In genomic region chr11:15072551-15073143, GRCh38 we compare ENCODE assay signal across 25 cellular contexts. TPM values are rescaled to one million over a fixed set of nuclear protein-coding genes. Genes with fewer than 3 reads are reported as not detected.
DNase-seq lines count a peak whose midpoint lies in the region; ATAC-seq, FAIRE-seq and TF ChIP-seq lines count a peak whose summit lies in the region.
"Had no signal": no experiment of that assay in that cellular context is flagged by ENCODE, and none has a peak within 500 bp of the region (broad histone marks: within the 10 kb centered on the region; RNA-seq: fewer than 3 reads in every experiment).

No MANE protein-coding gene starts in this region.

- H2BK20ac ChIP-seq in H9 (ENCODE audit: low read depth, low read length, poor library complexity, severe bottlenecking) (no peak overlapping the region), H1 (ENCODE audit: low read length) (no peak overlapping the region)

- H3K14ac ChIP-seq in H9 (ENCODE audit: insufficient read depth, low read length): no peak overlapping the region
- no peak overlapping the region for H3K14ac ChIP-seq in H1 (ENCODE audit: insufficient read length)
- no peak overlapping the region for H3K14ac ChIP-seq in trophoblast cell (ENCODE audit: low read length)

- H3K4me3 ChIP-seq in H1 (ENCODE audit: extremely low read depth in 1 of 4, insufficient read depth in 2 of 4, low read depth in 3 of 4, low read length in 4 of 4) (peak overlapping the region in 1 of 4 experiments; percentile 59; a peak in 2 of 8 replicates), trophoblast cell (ENCODE audit: low read depth, low read length) (no peak overlapping the region)
- H3K4me3 ChIP-seq: K562, MG63 had no signal

- H3K56ac ChIP-seq in H9 (ENCODE audit: insufficient read length, low read depth, low read length) (no peak overlapping the region), H1 (replicated peaks; ENCODE audit: insufficient read length, low read depth, low read length) (no peak overlapping the region)

- TF ChIP-seq POLR2A in H1 (IDR thresholded peaks at IDR 0.05; ENCODE audit: control extremely low read depth in 1 of 2, low read depth in 2 of 2, low read length in 2 of 2): no peak

- H3K36me3 ChIP-seq in H1 (ENCODE audit: control insufficient read depth in 2 of 4, insufficient read depth in 4 of 4, low read length in 3 of 4) (no peaks in the 10 kb centered on the region), trophoblast cell (ENCODE audit: control insufficient read depth in 1 of 2, insufficient read depth in 2 of 2, low read length in 2 of 2) (no peaks in the 10 kb centered on the region)
- H3K36me3 ChIP-seq: heart right ventricle, MG63, Peyer's patch, stomach, tibial nerve had no signal

- H2AK5ac ChIP-seq in H9 (ENCODE audit: insufficient read length, low read length) (no peak overlapping the region), H1 (ENCODE audit: low read depth, low read length) (no peak overlapping the region), trophoblast cell (ENCODE audit: low read length) (no peak overlapping the region)

- no peak overlapping the region for H3K18ac ChIP-seq in H9 (ENCODE audit: insufficient read length, low read depth, low read length)
- no peak overlapping the region for H3K18ac ChIP-seq in H1 (ENCODE audit: extremely low read depth, low read length)
- H3K18ac ChIP-seq in trophoblast cell (ENCODE audit: low read length): no peak overlapping the region

- H2BK12ac ChIP-seq in H9 (ENCODE audit: insufficient read length, low read depth, low read length) (no peak overlapping the region), H1 (ENCODE audit: low read depth, low read length) (no peak overlapping the region), trophoblast cell (ENCODE audit: low read length) (no peak overlapping the region)

- TF ChIP-seq EP300 in H1 (IDR thresholded peaks at IDR 0.05; ENCODE audit: borderline replicate concordance in 1 of 2, low read depth in 2 of 2, low read length in 2 of 2): no peak

- no peaks in the 10 kb centered on the region for H3K4me1 ChIP-seq in H9 (ENCODE audit: insufficient read depth, low read length)
- peaks cover 0 to 4% (median 2%) of the 10 kb centered on the region in 4 experiments; a peak in 3 of 7 replicates for H3K4me1 ChIP-seq in H1 (replicated peaks in 1 of 4; ENCODE audit: control insufficient read depth in 3 of 4, insufficient read depth in 4 of 4, low read length in 3 of 4)
- H3K4me1 ChIP-seq in trophoblast cell (ENCODE audit: control insufficient read depth in 1 of 2, insufficient read depth in 2 of 2, low read length in 2 of 2): peaks cover 3 to 9% of the 10 kb centered on the region in 2 experiments

- WGBS in H9 (ENCODE audit: extremely low coverage, insufficient read length, low lambda C conversion rate): no CpG with 5 or more reads among the region's 23 CpGs
- 90% methylated on average over 20 of the region's 23 CpGs; no CpG with 5 or more reads in 1 of the 2 experiments for WGBS in H1 (ENCODE audit: extremely low coverage in 1 of 2, insufficient coverage in 1 of 2, insufficient read length in 1 of 2, insufficient replicate concordance in 2 of 2, low coverage in 1 of 2, low lambda C conversion rate in 2 of 2, missing lambda C conversion rate in 1 of 2), 2 experiments
- no CpG with 5 or more reads among the region's 23 CpGs for WGBS in trophoblast cell (ENCODE audit: extremely low coverage, insufficient coverage, insufficient read length)

- H3K4ac ChIP-seq in H9 (ENCODE audit: low read depth, low read length) (no peak overlapping the region), H1 (replicated peaks; ENCODE audit: insufficient read length, low read depth, low read length) (no peak overlapping the region), trophoblast cell (ENCODE audit: low read depth, low read length) (no peak overlapping the region)

- H3K36me3 Mint-ChIP-seq in activated naive CD4-positive, alpha-beta T cell treated with anti-CD3 and anti-CD28 coated beads, Interleukin-2, amount 50 U/mL, for 24 hours: peaks cover 5% of the 10 kb centered on the region
- peaks cover 8 to 29% (median 10%) of the 10 kb centered on the region in 3 experiments for H3K36me3 Mint-ChIP-seq in H9 (ENCODE audit: insufficient read depth in 1 of 3, low read depth in 3 of 3)
- no peaks in the 10 kb centered on the region for H3K36me3 Mint-ChIP-seq in stimulated activated effector memory CD8-positive, alpha-beta T cell treated with anti-CD3 and anti-CD28 coated beads, Interleukin-12 subunit alpha, Interleukin-12 subunit beta, amount 100 ng/mL, for 72 hours

- no peak for TF ChIP-seq RAD21 in H1 (IDR thresholded peaks at IDR 0.05 in 1 of 2, conservative IDR thresholded peaks at IDR 0.05 in 1 of 2; ENCODE audit: low read depth in 2 of 2, low read length in 2 of 2)

- no peak for DNase-seq in activated naive CD4-positive, alpha-beta T cell treated with Interleukin-2 at 50 U/mL for 16 hours
- no peak for DNase-seq in H9
- no peak for DNase-seq in H1 (ENCODE audit: low read depth in 1 of 2, low spot score in 2 of 2)
- DNase-seq in stimulated activated effector memory CD8-positive, alpha-beta T cell treated with anti-CD3 and anti-CD28 coated beads, Interleukin-12 subunit alpha, Interleukin-12 subunit beta, amount 100 ng/mL, for 72 hours (ENCODE audit: low spot score in 2 of 2): no peak
- DNase-seq in trophoblast cell: no peak
- DNase-seq: activated gamma-delta T cell; AML-193; effector memory CD8-positive, alpha-beta T cell; GDM1; heart right ventricle; left ventricle myocardium superior; MG63; NCI-H146; Peyer's patch; stimulated activated CD4-positive, alpha-beta T cell treated with anti-CD3 and anti-CD28 coated beads, Interleukin-4, amount 100 ng/mL, for 4 hours; stomach had no signal

- H4K5ac ChIP-seq in H9 (ENCODE audit: insufficient read length, low read depth, low read length): no peak overlapping the region
- H4K5ac ChIP-seq in H1 (ENCODE audit: insufficient read length, low read depth, low read length): no peak overlapping the region

- H4K8ac ChIP-seq in H9 (replicated peaks; ENCODE audit: insufficient read length, low read depth, low read length) (no peak overlapping the region), H1 (ENCODE audit: extremely low read depth, insufficient read depth, low read length) (0 out of 2 replicates have a peak overlapping the region, but pooled peaks have one; percentile 31), trophoblast cell (ENCODE audit: low read depth, low read length) (no peak overlapping the region)

- no peaks in the 10 kb centered on the region for H3K79me1 ChIP-seq in H9 (ENCODE audit: insufficient read depth, low read depth, low read length, poor library complexity, severe bottlenecking)
- no peaks in the 10 kb centered on the region for H3K79me1 ChIP-seq in H1 (ENCODE audit: low read depth, low read length)
- H3K79me1 ChIP-seq in trophoblast cell (ENCODE audit: low read length): no peaks in the 10 kb centered on the region

- CTCF ChIA-PET in H1 (lab: Charles Lee; ENCODE audit: partially characterized antibody): interaction anchor here (0.9 to 7.1 kb wide), 15 partner anchors 12 to 168 kb away, joined by 3 to 101 read pairs (median 4); partner anchors contain the start of gene CALCA

- no peak for ATAC-seq in stimulated activated effector memory CD8-positive, alpha-beta T cell treated with anti-CD3 and anti-CD28 coated beads, Interleukin-12 subunit alpha, Interleukin-12 subunit beta, amount 100 ng/mL, for 72 hours
- ATAC-seq in HG03196 (IDR thresholded peaks at IDR 0.05; ENCODE audit: unreplicated experiment): no peak
- ATAC-seq: effector memory CD8-positive, alpha-beta T cell; K562 had no signal

- peaks cover 8% of the 10 kb centered on the region for H3K23me2 ChIP-seq in H9 (ENCODE audit: insufficient read length, low read depth, low read length, poor library complexity, severe bottlenecking)
- H3K23me2 ChIP-seq in H1 (ENCODE audit: low read depth, low read length): peaks cover 11% of the 10 kb centered on the region; the same call in 1 of the 2 replicates

- H3K27me3 Mint-ChIP-seq in activated naive CD4-positive, alpha-beta T cell treated with anti-CD3 and anti-CD28 coated beads, Interleukin-2, amount 50 U/mL, for 24 hours: peaks cover 11% of the 10 kb centered on the region
- peaks cover 14% of the 10 kb centered on the region for H3K27me3 Mint-ChIP-seq in H9 (ENCODE audit: low read depth)

- H3K9me3 Mint-ChIP-seq in activated naive CD4-positive, alpha-beta T cell treated with anti-CD3 and anti-CD28 coated beads, Interleukin-2, amount 50 U/mL, for 24 hours: no peaks in the 10 kb centered on the region
- H3K9me3 Mint-ChIP-seq in H9: peaks cover 38 to 40% of the 10 kb centered on the region in 2 experiments
- peaks cover 5% of the 10 kb centered on the region for H3K9me3 Mint-ChIP-seq in stimulated activated effector memory CD8-positive, alpha-beta T cell treated with anti-CD3 and anti-CD28 coated beads, Interleukin-12 subunit alpha, Interleukin-12 subunit beta, amount 100 ng/mL, for 72 hours

- H2AFZ ChIP-seq in H9 (ENCODE audit: low read length) (no peak overlapping the region), H1 (ENCODE audit: low read length) (no peak overlapping the region), trophoblast cell (ENCODE audit: insufficient read depth, low read length, poor library complexity) (no peak overlapping the region)

- H2BK5ac ChIP-seq in H9 (ENCODE audit: insufficient read length, low read length) (no peak overlapping the region), H1 (ENCODE audit: low read depth, low read length) (no peak overlapping the region), trophoblast cell (ENCODE audit: low read depth, low read length, poor library complexity) (no peak overlapping the region)

- H4K12ac ChIP-seq in trophoblast cell (ENCODE audit: low read depth, low read length): no peak overlapping the region

- no peak overlapping the region for H3K23ac ChIP-seq in H9 (ENCODE audit: insufficient read length, low read depth, low read length)
- H3K23ac ChIP-seq in H1 (ENCODE audit: insufficient read length): no peak overlapping the region
- H3K23ac ChIP-seq in trophoblast cell (ENCODE audit: low read length): no peak overlapping the region

- H2BK120ac ChIP-seq in H9 (ENCODE audit: low read depth, low read length, poor library complexity, severe bottlenecking) (no peak overlapping the region), H1 (replicated peaks; ENCODE audit: low read depth, low read length) (no peak overlapping the region), trophoblast cell (ENCODE audit: insufficient read depth, low read length, poor library complexity) (no peak overlapping the region)

- no peak overlapping the region for H3K27ac Mint-ChIP-seq in activated naive CD4-positive, alpha-beta T cell treated with anti-CD3 and anti-CD28 coated beads, Interleukin-2, amount 50 U/mL, for 24 hours
- no peak overlapping the region for H3K27ac Mint-ChIP-seq in H9
- no peak overlapping the region for H3K27ac Mint-ChIP-seq in stimulated activated effector memory CD8-positive, alpha-beta T cell treated with anti-CD3 and anti-CD28 coated beads, Interleukin-12 subunit alpha, Interleukin-12 subunit beta, amount 100 ng/mL, for 72 hours
- H3K27ac Mint-ChIP-seq: nephron; T-helper 1 cell treated with Interleukin-12 subunit alpha and Interleukin-12 subunit beta and Interleukin-4 antibody, amounts not matched to agents 30 μg/mL and 1 μg/mL, for 36 hours had no signal

- no peak overlapping the region for H3K27ac ChIP-seq in H9 (ENCODE audit: insufficient read length, low read depth, low read length)
- no peak overlapping the region for H3K27ac ChIP-seq in H1 (ENCODE audit: low read depth, low read length)
- H3K27ac ChIP-seq in trophoblast cell (ENCODE audit: low read depth, low read length): no peak overlapping the region
- H3K27ac ChIP-seq: coronary artery, heart right ventricle, Peyer's patch, stomach, tibial nerve had no signal

- H3K9me3 ChIP-seq in H9 (ENCODE audit: control insufficient read depth, low read depth, low read length) (no peaks in the 10 kb centered on the region), H1 (ENCODE audit: insufficient read depth in 2 of 2, low read depth in 1 of 2, low read length in 1 of 2) (peaks cover 6 to 8% of the 10 kb centered on the region in 2 experiments; a peak in 2 of 4 replicates), trophoblast cell (ENCODE audit: insufficient read depth, low read depth, low read length) (peaks cover 9% of the 10 kb centered on the region)
- H3K9me3 ChIP-seq: MG63, Peyer's patch had no signal

- H2BK15ac ChIP-seq in H9 (ENCODE audit: low read depth, low read length): no peak overlapping the region
- no peak overlapping the region for H2BK15ac ChIP-seq in H1 (ENCODE audit: low read length)

- peak overlapping the region; percentile 46 for H3K4me2 ChIP-seq in H9 (ENCODE audit: insufficient read depth, insufficient read length, low read length)
- H3K4me2 ChIP-seq in H1 (ENCODE audit: insufficient read depth in 1 of 2, low read depth in 2 of 2, low read length in 2 of 2): peak overlapping the region in 1 of 2 experiments; percentile 77; a peak in 2 of 4 replicates
- no peak overlapping the region for H3K4me2 ChIP-seq in trophoblast cell (ENCODE audit: low read length)

- H3K79me2 ChIP-seq in H9 (ENCODE audit: insufficient read depth, low read length) (no peaks in the 10 kb centered on the region), H1 (ENCODE audit: control insufficient read depth in 1 of 2, insufficient read depth in 2 of 2, low read length in 2 of 2) (no peaks in the 10 kb centered on the region), trophoblast cell (ENCODE audit: control insufficient read depth, insufficient read depth, low read length, poor library complexity) (no peaks in the 10 kb centered on the region)

- no peaks in the 10 kb centered on the region for H4K20me1 ChIP-seq in H9 (ENCODE audit: control insufficient read depth, insufficient read depth, insufficient read length)
- no peaks in the 10 kb centered on the region for H4K20me1 ChIP-seq in H1 (replicated peaks in 1 of 2; ENCODE audit: control insufficient read depth in 1 of 2, insufficient read depth in 2 of 2, low read length in 2 of 2)

- H3K4me1 Mint-ChIP-seq in activated naive CD4-positive, alpha-beta T cell treated with anti-CD3 and anti-CD28 coated beads, Interleukin-2, amount 50 U/mL, for 24 hours: peaks cover 17% of the 10 kb centered on the region
- peaks cover 16 to 20% of the 10 kb centered on the region in 2 experiments for H3K4me1 Mint-ChIP-seq in H9
- H3K4me1 Mint-ChIP-seq in stimulated activated effector memory CD8-positive, alpha-beta T cell treated with anti-CD3 and anti-CD28 coated beads, Interleukin-12 subunit alpha, Interleukin-12 subunit beta, amount 100 ng/mL, for 72 hours: peaks cover 20% of the 10 kb centered on the region
- H3K4me1 Mint-ChIP-seq: nephron had no signal

- TF ChIP-seq CTCF in H9 (conservative IDR thresholded peaks at IDR 0.05) (no peak), H1 (IDR thresholded peaks at IDR 0.05; ENCODE audit: control extremely low read depth in 1 of 3, insufficient read depth in 1 of 3, low read depth in 1 of 3, low read length in 3 of 3) (no peak)

- H4K91ac ChIP-seq in H9 (ENCODE audit: insufficient read length, low read depth, low read length): no peak overlapping the region
- no peak overlapping the region for H4K91ac ChIP-seq in H1 (replicated peaks; ENCODE audit: insufficient read length, low read length)
- no peak overlapping the region for H4K91ac ChIP-seq in trophoblast cell (ENCODE audit: low read depth, low read length)

- POLR2A ChIA-PET in H1 (lab: Charles Lee; ENCODE audit: partially characterized antibody): no interaction called here

- no peak for FAIRE-seq in H1 (lab: Jason Lieb, UNC)
- FAIRE-seq: bronchial epithelial cell, K562 had no signal

- no peak overlapping the region for H3K9ac ChIP-seq in H9 (ENCODE audit: extremely low read depth, insufficient read length, low read length)
- H3K9ac ChIP-seq in H1 (replicated peaks in 1 of 4; ENCODE audit: extremely low read depth in 1 of 4, low read depth in 3 of 4, low read length in 3 of 4): no peak overlapping the region
- no peak overlapping the region for H3K9ac ChIP-seq in trophoblast cell (ENCODE audit: low read length)

- peak overlapping the region; percentile 64 for H3K4me3 Mint-ChIP-seq in activated naive CD4-positive, alpha-beta T cell treated with anti-CD3 and anti-CD28 coated beads, Interleukin-2, amount 50 U/mL, for 24 hours
- no peak overlapping the region; a peak in 1 of 5 replicates for H3K4me3 Mint-ChIP-seq in H9
- peak overlapping the region; percentile 76 for H3K4me3 Mint-ChIP-seq in stimulated activated effector memory CD8-positive, alpha-beta T cell treated with anti-CD3 and anti-CD28 coated beads, Interleukin-12 subunit alpha, Interleukin-12 subunit beta, amount 100 ng/mL, for 72 hours
- H3K4me3 Mint-ChIP-seq: nephron had no signal

- H3K27me3 ChIP-seq in H9 (ENCODE audit: insufficient read depth, low read length) (no peaks in the 10 kb centered on the region; the same call in 1 of the 2 replicates), H1 (replicated peaks in 1 of 4; ENCODE audit: control insufficient read depth in 3 of 4, extremely low read depth in 1 of 4, insufficient read depth in 3 of 4, low read length in 3 of 4) (peaks cover 4 to 24% (median 20%) of the 10 kb centered on the region in 4 experiments), trophoblast cell (ENCODE audit: insufficient read depth, low read length) (no peaks in the 10 kb centered on the region)

- no peak overlapping the region for H3T11ph ChIP-seq in H9 (ENCODE audit: low read length)

RNA-seq across cellular contexts. Expression of gene CALCB, which starts 0.7 kb away (rescaled TPM):
- total RNA-seq in H9 (2021): not detected in 2 replicates
- total RNA-seq in H1 (2021; fragmentation: NEBNext Ultra II Directional; extraction: Animal tissue kit (Norgen Biotek cat#: 25700)): 3.0 and 3.7 TPM in 2 replicates
- 3.5 and 4.2 TPM in 2 replicates for polyA plus RNA-seq in H1 (2011; rRNA removed)
- polyA plus RNA-seq in H1 (2011; cell fraction: cytosol; rRNA removed): 4.2 TPM
- polyA plus RNA-seq in H1 (2011; cell fraction: nucleus; rRNA removed): 2.7 TPM
- 2.2 to 3.1 TPM (median 2.8 TPM) in 4 replicates for polyA plus RNA-seq in H1 (2012, experiment 1 of 2)
- 4.8 TPM for polyA plus RNA-seq in H1 (2012, experiment 2 of 2)
- 1.7 TPM for polyA plus RNA-seq in H1 (2013, experiment 1 of 2)
- 1.8 TPM for polyA plus RNA-seq in H1 (2013, experiment 2 of 2)
- polyA minus RNA-seq in H1 (2011; rRNA and poly(A)+ RNA removed): 1.7 and 1.8 TPM in 2 replicates
- polyA minus RNA-seq in H1 (2011; cell fraction: cytosol; rRNA and poly(A)+ RNA removed): 1.1 TPM
- polyA minus RNA-seq in H1 (2011; cell fraction: nucleus; rRNA and poly(A)+ RNA removed): 7.3 TPM
- 0.86 and 0.90 TPM in 2 replicates for polyA plus RNA-seq in trophoblast cell (2013)
- total RNA-seq: HT-29, K562, left ventricle myocardium superior had no signal
- polyA plus RNA-seq: K562 had no signal

RNA-seq across cellular contexts. Expression of gene INSC, which starts 42.1 kb away (rescaled TPM):
- not detected in 2 replicates for total RNA-seq in H9 (2021)
- 0.44 and 0.58 TPM in 2 replicates for total RNA-seq in H1 (2021; fragmentation: NEBNext Ultra II Directional; extraction: Animal tissue kit (Norgen Biotek cat#: 25700))
- polyA plus RNA-seq in H1 (2011; rRNA removed): 0.59 and 1.2 TPM in 2 replicates
- 1.5 TPM for polyA plus RNA-seq in H1 (2011; cell fraction: cytosol; rRNA removed)
- 5.2 TPM for polyA plus RNA-seq in H1 (2011; cell fraction: nucleus; rRNA removed)
- polyA plus RNA-seq in H1 (2012, experiment 1 of 2): 0.26 to 0.70 TPM (median 0.47 TPM) in 4 replicates
- 0.43 TPM for polyA plus RNA-seq in H1 (2012, experiment 2 of 2)
- polyA plus RNA-seq in H1 (2013, experiment 1 of 2): 0.08 TPM
- polyA plus RNA-seq in H1 (2013, experiment 2 of 2): 0.24 TPM
- 0.78 and 1.3 TPM in 2 replicates for polyA minus RNA-seq in H1 (2011; rRNA and poly(A)+ RNA removed)
- polyA minus RNA-seq in H1 (2011; cell fraction: cytosol; rRNA and poly(A)+ RNA removed): not detected
- 1.7 TPM for polyA minus RNA-seq in H1 (2011; cell fraction: nucleus; rRNA and poly(A)+ RNA removed)
- 0.04 and 0.08 TPM in 2 replicates for polyA plus RNA-seq in trophoblast cell (2013)
- total RNA-seq: K562 had no signal
- polyA plus RNA-seq: K562 had no signal

Comparison
In these comparisons a context has a peak if more than half of its experiments do, and no peak if none do; other contexts are left out.
1. H3K4me3 Mint-ChIP-seq: peak in activated naive CD4-positive, alpha-beta T cell treated with anti-CD3 and anti-CD28 coated beads, Interleukin-2, amount 50 U/mL, for 24 hours (single experiment) and stimulated activated effector memory CD8-positive, alpha-beta T cell treated with anti-CD3 and anti-CD28 coated beads, Interleukin-12 subunit alpha, Interleukin-12 subunit beta, amount 100 ng/mL, for 72 hours (single experiment); none in H9 (0 of 2).